ENCODE assay signal across 8 cellular contexts in genomic region chr1:145094655-145095211, GRCh38. TPM values are rescaled to one million over a fixed set of nuclear protein-coding genes. Genes with fewer than 3 reads are reported as not detected.
A peak's percentile ranks its signal among the peaks of the same experiment; 100 is the strongest.
DNase-seq lines count a peak whose midpoint lies in the region; ATAC-seq and TF ChIP-seq lines count a peak whose summit lies in the region.
"Not testable (repeated sequence)": the region's sequence is repeated elsewhere in the genome, so short reads cannot be mapped to it uniquely, and the experiment has no call there.

No MANE protein-coding gene starts in this region.

- not testable (repeated sequence) for H3K9me3 ChIP-seq in HEK293 (ENCODE audit: control insufficient read depth, insufficient read depth, low read depth, low read length); breast epithelium; iPS DF 6.9 (ENCODE audit: control insufficient read depth, insufficient read depth, low read length); parathyroid adenoma (ENCODE audit: control insufficient read depth, low read length); uterus

- H3K79me2 ChIP-seq in parathyroid adenoma, result not testable (repeated sequence)

- not testable (repeated sequence) for H3K9me3 Mint-ChIP-seq in activated CD4-positive, alpha-beta T cell treated with anti-CD3 and anti-CD28 coated beads for 36 hours (ENCODE audit: low read depth)

- not testable (repeated sequence) for H3K36me3 Mint-ChIP-seq in activated CD4-positive, alpha-beta T cell treated with anti-CD3 and anti-CD28 coated beads for 36 hours (ENCODE audit: low read depth)

- intact Hi-C loops in activated CD4-positive, alpha-beta T cell treated with anti-CD3 and anti-CD28 coated beads for 36 hours (cut with DNase I, micrococcal nuclease); breast epithelium (cut with DNase I; ENCODE audit: low total_unique reads); uterus (cut with DNase I; ENCODE audit: low total_unique reads): not testable (repeated sequence)

- H3K4me1 ChIP-seq in HEK293 (ENCODE audit: control insufficient read depth, insufficient read depth, low read length); breast epithelium; iPS DF 6.9 (ENCODE audit: control insufficient read depth, insufficient read depth, low read length); parathyroid adenoma; uterus: not testable (repeated sequence)

- CTCF ChIA-PET in HEK293 (lab: Yijun Ruan, JAX); activated CD4-positive, alpha-beta T cell treated with anti-CD3 and anti-CD28 coated beads for 36 hours (lab: Charles Lee): not testable (repeated sequence)

- H3K27me3 ChIP-seq in breast epithelium; iPS DF 6.9 (ENCODE audit: control insufficient read depth, insufficient read depth, low read length); parathyroid adenoma (ENCODE audit: control insufficient read depth, insufficient read depth, low read length); uterus: not testable (repeated sequence)

- not testable (repeated sequence) for TF ChIP-seq POLR2A in breast epithelium (IDR thresholded peaks at IDR 0.05); uterus (IDR thresholded peaks at IDR 0.05)

- H3K9ac ChIP-seq in parathyroid adenoma, result not testable (repeated sequence)

- H3K27ac ChIP-seq in HEK293 (ENCODE audit: extremely low read depth, low read depth, low read length); iPS DF 6.9 (ENCODE audit: low read length); parathyroid adenoma: not testable (repeated sequence)
- peak overlapping the region in 1 of 2 donors; percentile 77 for H3K27ac ChIP-seq in breast epithelium
- H3K27ac ChIP-seq in uterus, result peak overlapping the region in 1 of 2 donors; percentile 71

- H3K4me1 Mint-ChIP-seq in activated CD4-positive, alpha-beta T cell treated with anti-CD3 and anti-CD28 coated beads for 36 hours, result not testable (repeated sequence)

- H3K4me3 Mint-ChIP-seq in activated CD4-positive, alpha-beta T cell treated with anti-CD3 and anti-CD28 coated beads for 36 hours, result peak overlapping the region; percentile 57

- H3K4me3 ChIP-seq in HEK293 (ENCODE audit: low read depth, low read length) (peak overlapping the region; percentile 45), breast epithelium (peak overlapping the region; percentile 27 to 63 (median 49)), iPS DF 6.9 (ENCODE audit: low read length) (peak overlapping the region; percentile 51; the same call in 1 of the 2 replicates), parathyroid adenoma (ENCODE audit: low read depth, low read length) (peak overlapping the region; percentile 31), uterus (peak overlapping the region; percentile 28 to 45)

- H3K36me3 ChIP-seq in HEK293 (ENCODE audit: control insufficient read depth in 2 of 2, insufficient read depth in 1 of 2, low read length in 2 of 2); breast epithelium; iPS DF 6.9 (ENCODE audit: control insufficient read depth, insufficient read depth, low read length); parathyroid adenoma (ENCODE audit: control insufficient read depth, insufficient read depth, low read length); uterus: not testable (repeated sequence)

- ATAC-seq in GM18867 (IDR thresholded peaks at IDR 0.05; ENCODE audit: unreplicated experiment) (peak; percentile 7), HG03457 (IDR thresholded peaks at IDR 0.05; ENCODE audit: unreplicated experiment) (peak; percentile 9)
- peak; percentile 6 for ATAC-seq in activated CD4-positive, alpha-beta T cell treated with anti-CD3 and anti-CD28 coated beads for 36 hours

- not testable (repeated sequence) for H2AFZ ChIP-seq in parathyroid adenoma

- not testable (repeated sequence) for H3K4me2 ChIP-seq in parathyroid adenoma (ENCODE audit: low read length)

- not testable (repeated sequence) for TF ChIP-seq CTCF in HEK293 (tag by site-specific recombination; IDR thresholded peaks at IDR 0.05); breast epithelium (IDR thresholded peaks at IDR 0.05); parathyroid adenoma (IDR thresholded peaks at IDR 0.05); uterus (IDR thresholded peaks at IDR 0.05)

- H3K27ac Mint-ChIP-seq in activated CD4-positive, alpha-beta T cell treated with anti-CD3 and anti-CD28 coated beads for 36 hours, result not testable (repeated sequence)

- no CpG with 5 or more reads among the region's 46 CpGs for WGBS in iPS DF 6.9 (ENCODE audit: insufficient coverage, insufficient read length)

- DNase-seq in activated CD4-positive, alpha-beta T cell treated with anti-CD3 and anti-CD28 coated beads for 36 hours, result peak; percentile 26
- peak in 1 of 2 donors; percentile 17 for DNase-seq in breast epithelium (ENCODE audit: low spot score in 2 of 2)
- not testable (repeated sequence) for DNase-seq in iPS DF 6.9 (ENCODE audit: low read depth, low spot score)
- DNase-seq in uterus, result peak; percentile 19 to 40

- H3K27me3 Mint-ChIP-seq in activated CD4-positive, alpha-beta T cell treated with anti-CD3 and anti-CD28 coated beads for 36 hours, result not testable (repeated sequence)

- POLR2A ChIA-PET in HEK293 (lab: Yijun Ruan, JAX); activated CD4-positive, alpha-beta T cell treated with anti-CD3 and anti-CD28 coated beads for 36 hours (lab: Charles Lee): not testable (repeated sequence)

RNA-seq across cellular contexts. Expression of gene SRGAP2B, which starts 0.4 kb away (rescaled TPM):
- 10 to 100 TPM; 17.4 to 19.8 TPM for total RNA-seq in activated CD4-positive, alpha-beta T cell treated with anti-CD3 and anti-CD28 coated beads for 36 hours
- 10 to 100 TPM; 12.0 to 21.8 (median 14.4) TPM for total RNA-seq in breast epithelium
- total RNA-seq in uterus, result 10 to 100 TPM in 3 of 4 donors, 1 to 10 TPM in 1; 3.1 to 51.3 (median 26.9) TPM

RNA-seq across cellular contexts. Expression of gene FAM72D, which starts 1.0 kb away (rescaled TPM):
- 10 to 100 TPM; 25.9 to 33.0 TPM for total RNA-seq in activated CD4-positive, alpha-beta T cell treated with anti-CD3 and anti-CD28 coated beads for 36 hours
- total RNA-seq in breast epithelium (under 1 TPM in 1 of 3 donors, not detected in 2; 0.32 TPM), uterus (1 to 10 TPM in 1 of 4 donors, under 1 TPM in 1, not detected in 2; 0.52 to 1.9 TPM)

Comparison
In these comparisons a context has a peak if more than half of its experiments do, and no peak if none do; other contexts are left out.
1. RNA of gene FAM72D, which starts 1.0 kb away (total RNA-seq): 25.9 to 33.0 TPM in activated CD4-positive, alpha-beta T cell treated with anti-CD3 and anti-CD28 coated beads for 36 hours; 0.52 to 1.9 TPM in uterus and 0.32 TPM in breast epithelium; every median in the first group is over 4 times any median in the second.
2. Peak in every context shown above with its lines, with median percentiles within 50 percentile points of each other: ATAC-seq and H3K4me3 ChIP-seq.